ENCODE assay signal across 9 cellular contexts in genomic region chr4:74659576-74660411, GRCh38.
DNase-seq lines count a peak whose midpoint lies in the region; ATAC-seq, FAIRE-seq and TF ChIP-seq lines count a peak whose summit lies in the region.
"Had no signal": no experiment of that assay in that cellular context is flagged by ENCODE, and none has a peak within 500 bp of the region (broad histone marks: within the 10 kb centered on the region; RNA-seq: fewer than 3 reads in every experiment).

No MANE protein-coding gene starts in this region.

- peak; percentile 74 for FAIRE-seq in endometrium (lab: Jason Lieb, UNC)

- TF ChIP-seq CTCF in omental fat pad (IDR thresholded peaks at IDR 0.05), result no peak

- ATAC-seq in omental fat pad (ENCODE audit: low FRiP score) (peak; percentile 92), GM21515 (IDR thresholded peaks at IDR 0.05; ENCODE audit: unreplicated experiment) (no peak), GM21786 (IDR thresholded peaks at IDR 0.05; ENCODE audit: unreplicated experiment) (no peak), HG02973 (IDR thresholded peaks at IDR 0.05; ENCODE audit: unreplicated experiment) (no peak)

- DNase-seq in DMS53 treated with DMSO at 0.1 percent for 48 hours (lab: John Stamatoyannopoulos, UW; ENCODE audit: unreplicated experiment) (peak; percentile 40), NOMO-1 (lab: John Stamatoyannopoulos, UW; ENCODE audit: unreplicated experiment in 2 of 2) (peak; percentile 15 to 57), omental fat pad (ENCODE audit: low spot score) (no peak), OCI-M2 (lab: John Stamatoyannopoulos, UW; ENCODE audit: unreplicated experiment) (no peak)
- DNase-seq: NCI-H510A treated with DMSO at 0.1 percent for 48 hours had no signal

Comparison
In these comparisons a context has a peak if more than half of its experiments do, and no peak if none do; other contexts are left out.
1. DNase-seq: peak in DMS53 treated with DMSO at 0.1 percent for 48 hours (single experiment) and NOMO-1 (2 of 2); none in omental fat pad (single experiment) and OCI-M2 (single experiment).